In genomic region chr5:135344351-135344750, GRCh38 we compare ENCODE assay signal across 35 cellular contexts. TPM values are rescaled to one million over a fixed set of nuclear protein-coding genes. Genes with fewer than 3 reads are reported as not detected.
DNase-seq lines count a peak whose midpoint lies in the region; ATAC-seq and TF ChIP-seq lines count a peak whose summit lies in the region.
"Had no signal": no experiment of that assay in that cellular context is flagged by ENCODE, and none has a peak within 500 bp of the region (broad histone marks: within the 10 kb centered on the region; RNA-seq: fewer than 3 reads in every experiment).

No MANE protein-coding gene starts in this region.

- no peak for TF ChIP-seq CTCF in WTC11 (IDR thresholded peaks at IDR 0.05)

- no peak overlapping the region for H3K4me3 Mint-ChIP-seq in activated T-helper 17 cell treated with anti-CD3 and anti-CD28 coated beads, Interleukin-2, amount 50 U/mL, for 72 hours
- H3K4me3 Mint-ChIP-seq in WTC11: no peak overlapping the region
- H3K4me3 Mint-ChIP-seq: activated CD4-positive, alpha-beta T cell treated with anti-CD3 and anti-CD28 coated beads for 36 hours; activated naive CD8-positive, alpha-beta T cell treated with anti-CD3 and anti-CD28 coated beads, Interleukin-2, amount 50 U/mL, for 24 hours; dendritic cell treated with granulocyte-macrophage colony-stimulating factor and Interleukin-4, amounts not matched to agents 40 ng/mL and 50 ng/mL, for 4 days; nephron progenitor cell; stimulated activated naive CD8-positive, alpha-beta T cell treated with anti-CD3 and anti-CD28 coated beads, Interleukin-15, amount 100 ng/mL, for 72 hours; T-helper 2 cell treated with Interferon-gamma antibody and Interleukin-4, amounts not matched to agents 5 μg/mL and 100 μg/mL, for 36 hours had no signal

- CTCF ChIA-PET in WTC11 (lab: Charles Lee): no interaction called here

- no peaks in the 10 kb centered on the region for H3K4me1 Mint-ChIP-seq in activated T-helper 17 cell treated with anti-CD3 and anti-CD28 coated beads, Interleukin-2, amount 50 U/mL, for 72 hours
- no peaks in the 10 kb centered on the region for H3K4me1 Mint-ChIP-seq in WTC11
- H3K4me1 Mint-ChIP-seq: activated CD4-positive, alpha-beta T cell treated with anti-CD3 and anti-CD28 coated beads for 36 hours had no signal

- POLR2A ChIA-PET in WTC11 (lab: Charles Lee): no interaction called here

- peak overlapping the region; percentile 23 for H3K27ac Mint-ChIP-seq in activated T-helper 17 cell treated with anti-CD3 and anti-CD28 coated beads, Interleukin-2, amount 50 U/mL, for 72 hours
- no peak overlapping the region for H3K27ac Mint-ChIP-seq in WTC11
- H3K27ac Mint-ChIP-seq: activated CD4-positive, alpha-beta T cell treated with anti-CD3 and anti-CD28 coated beads for 36 hours; T-helper 2 cell treated with Interferon-gamma antibody and Interleukin-4, amounts not matched to agents 5 μg/mL and 100 μg/mL, for 36 hours had no signal

- H3K27me3 Mint-ChIP-seq in activated T-helper 17 cell treated with anti-CD3 and anti-CD28 coated beads, Interleukin-2, amount 50 U/mL, for 72 hours: no peaks in the 10 kb centered on the region
- no peaks in the 10 kb centered on the region for H3K27me3 Mint-ChIP-seq in WTC11 (ENCODE audit: low read depth)
- H3K27me3 Mint-ChIP-seq: activated CD4-positive, alpha-beta T cell treated with anti-CD3 and anti-CD28 coated beads for 36 hours; activated naive CD8-positive, alpha-beta T cell treated with anti-CD3 and anti-CD28 coated beads, Interleukin-2, amount 50 U/mL, for 24 hours; dendritic cell treated with granulocyte-macrophage colony-stimulating factor and Interleukin-4, amounts not matched to agents 40 ng/mL and 50 ng/mL, for 4 days; stimulated activated naive CD8-positive, alpha-beta T cell treated with anti-CD3 and anti-CD28 coated beads, Interleukin-15, amount 100 ng/mL, for 72 hours had no signal

- no peaks in the 10 kb centered on the region for H3K9me3 Mint-ChIP-seq in activated T-helper 17 cell treated with anti-CD3 and anti-CD28 coated beads, Interleukin-2, amount 50 U/mL, for 72 hours
- H3K9me3 Mint-ChIP-seq in WTC11: no peaks in the 10 kb centered on the region
- H3K9me3 Mint-ChIP-seq: activated naive CD8-positive, alpha-beta T cell treated with anti-CD3 and anti-CD28 coated beads, Interleukin-2, amount 50 U/mL, for 24 hours; dendritic cell treated with granulocyte-macrophage colony-stimulating factor and Interleukin-4, amounts not matched to agents 40 ng/mL and 50 ng/mL, for 4 days; nephron progenitor cell; stimulated activated naive CD8-positive, alpha-beta T cell treated with anti-CD3 and anti-CD28 coated beads, Interleukin-15, amount 100 ng/mL, for 72 hours; T-helper 2 cell treated with Interferon-gamma antibody and Interleukin-4, amounts not matched to agents 5 μg/mL and 100 μg/mL, for 36 hours had no signal

- DNase-seq in AG08396 (ENCODE audit: low spot score): peak; percentile 45
- peak; percentile 42 for DNase-seq in EL
- DNase-seq in iris pigment epithelial cell (ENCODE audit: low read depth): peak; percentile 21
- DNase-seq in SIG-M5 (lab: John Stamatoyannopoulos, UW): no peak
- no peak for DNase-seq in stimulated activated CD8-positive, alpha-beta memory T cell treated with anti-CD3 and anti-CD28 coated beads, Interleukin-4, amount 100 ng/mL, for 48 hours
- no peak for DNase-seq in WTC11 (ENCODE audit: low spot score)
- DNase-seq: activated CD4-positive, alpha-beta T cell treated with anti-CD3 and anti-CD28 coated beads for 36 hours; activated gamma-delta T cell treated with Interleukin-2 at 50 U/mL for 16 hours; activated naive CD8-positive, alpha-beta T cell treated with anti-CD3 and anti-CD28 coated beads, Interleukin-2, amount 50 U/mL, for 24 hours; body of pancreas; DMS153; esophagus squamous epithelium; GDM1; hippocampal formation; Kasumi-1; mammary epithelial cell; mucosa of descending colon; MV-4-11; NCI-H1436; NCI-H2081; NCI-H69; nephron progenitor cell; ovary; PC-9; right cardiac atrium; Right ventricle myocardium superior; spleen; stimulated activated naive CD8-positive, alpha-beta T cell treated with anti-CD3 and anti-CD28 coated beads, Interleukin-15, amount 100 ng/mL, for 72 hours; thyroid gland had no signal

- ATAC-seq in activated T-helper 17 cell treated with anti-CD3 and anti-CD28 coated beads, Interleukin-2, amount 50 U/mL, for 72 hours (replicated peaks): no peak
- ATAC-seq in WTC11: no peak
- ATAC-seq in GM21529 (IDR thresholded peaks at IDR 0.05; ENCODE audit: unreplicated experiment): no peak
- ATAC-seq: activated CD4-positive, alpha-beta T cell treated with anti-CD3 and anti-CD28 coated beads for 36 hours; activated naive CD8-positive, alpha-beta T cell treated with anti-CD3 and anti-CD28 coated beads, Interleukin-2, amount 50 U/mL, for 24 hours; body of pancreas; gastroesophageal sphincter; left colon; mucosa of descending colon; right cardiac atrium; stimulated activated naive CD8-positive, alpha-beta T cell treated with anti-CD3 and anti-CD28 coated beads, Interleukin-15, amount 100 ng/mL, for 72 hours had no signal

- H3K36me3 Mint-ChIP-seq in activated T-helper 17 cell treated with anti-CD3 and anti-CD28 coated beads, Interleukin-2, amount 50 U/mL, for 72 hours (ENCODE audit: low read depth): peaks cover 91% of the 10 kb centered on the region
- peaks cover 16% of the 10 kb centered on the region for H3K36me3 Mint-ChIP-seq in WTC11

TF ChIP-seq in WTC11, 78 proteins besides CTCF, POLR2A, EP300 and RAD21 (continues in another document):
- TF ChIP-seq NR1H2 (CRISPR knock-in tag; IDR thresholded peaks at IDR 0.05) (no peak), ZNF263 (CRISPR knock-in tag; IDR thresholded peaks at IDR 0.05; ENCODE audit: low read depth) (no peak), TCF7 (CRISPR knock-in tag; IDR thresholded peaks at IDR 0.05; ENCODE audit: low read depth) (no peak), ZBTB21 (CRISPR knock-in tag; IDR thresholded peaks at IDR 0.05; ENCODE audit: borderline replicate concordance) (no peak), GTF2I (CRISPR knock-in tag; conservative IDR thresholded peaks at IDR 0.05) (no peak), ATF2 (CRISPR knock-in tag; IDR thresholded peaks at IDR 0.05; ENCODE audit: borderline replicate concordance, low read depth) (no peak), NR3C1 (CRISPR knock-in tag; conservative IDR thresholded peaks at IDR 0.05; ENCODE audit: low read depth) (no peak), ZBTB43 (CRISPR knock-in tag; IDR thresholded peaks at IDR 0.05) (no peak), PRRX2 (CRISPR knock-in tag; IDR thresholded peaks at IDR 0.05) (no peak), KAT7 (CRISPR knock-in tag; IDR thresholded peaks at IDR 0.05; ENCODE audit: borderline replicate concordance) (no peak), ZNF671 (CRISPR knock-in tag; IDR thresholded peaks at IDR 0.05) (no peak), ATF6 (CRISPR knock-in tag; IDR thresholded peaks at IDR 0.05) (no peak)

RNA-seq across cellular contexts. Expression of gene MACROH2A1, which starts 54.7 kb away (rescaled TPM):
- total RNA-seq in activated T-helper 17 cell treated with anti-CD3 and anti-CD28 coated beads, Interleukin-2, amount 50 U/mL, for 72 hours: 100 to 1,000 TPM in 1 of 2 donors, 10 to 100 TPM in 1; 84.8 to 173 TPM
- total RNA-seq in WTC11 (2021): 83.8 to 93.7 TPM (median 85.9 TPM) in 3 replicates

Comparison
In these comparisons a context has a peak if more than half of its experiments do, and no peak if none do; other contexts are left out.
1. DNase-seq: peak in AG08396 (single experiment), EL (single experiment) and iris pigment epithelial cell (single experiment); none in SIG-M5 (single experiment), stimulated activated CD8-positive, alpha-beta memory T cell treated with anti-CD3 and anti-CD28 coated beads, Interleukin-4, amount 100 ng/mL, for 48 hours (single experiment) and WTC11 (single experiment).